In the genomic region with DNA sequence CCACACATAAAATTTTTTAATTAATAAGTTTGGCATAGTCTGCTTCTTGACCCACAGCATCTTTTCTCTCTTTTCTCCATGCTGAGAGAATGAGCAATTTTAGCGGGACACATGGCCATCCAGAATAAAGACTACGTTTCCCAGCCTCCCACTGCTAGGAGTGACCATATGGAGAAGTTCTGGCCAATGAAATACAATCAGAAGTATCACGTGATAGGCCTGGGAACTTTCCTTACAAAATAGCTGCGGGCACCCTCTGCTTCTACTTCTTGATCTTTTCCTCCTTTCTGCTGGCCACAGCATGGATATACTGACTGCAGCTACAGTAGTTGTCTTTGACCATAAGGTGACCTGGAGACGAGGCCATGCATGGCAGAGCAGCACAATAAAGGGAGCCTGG, we compare ENCODE assay signal across 1 cellular context.
TF ChIP-seq lines count a peak whose summit lies in the region.

No MANE protein-coding gene starts in this region.

TF ChIP-seq in HepG2, 621 proteins besides CTCF, POLR2A, EP300 and RAD21 (continued from another document):
- TF ChIP-seq, protein P1, sequence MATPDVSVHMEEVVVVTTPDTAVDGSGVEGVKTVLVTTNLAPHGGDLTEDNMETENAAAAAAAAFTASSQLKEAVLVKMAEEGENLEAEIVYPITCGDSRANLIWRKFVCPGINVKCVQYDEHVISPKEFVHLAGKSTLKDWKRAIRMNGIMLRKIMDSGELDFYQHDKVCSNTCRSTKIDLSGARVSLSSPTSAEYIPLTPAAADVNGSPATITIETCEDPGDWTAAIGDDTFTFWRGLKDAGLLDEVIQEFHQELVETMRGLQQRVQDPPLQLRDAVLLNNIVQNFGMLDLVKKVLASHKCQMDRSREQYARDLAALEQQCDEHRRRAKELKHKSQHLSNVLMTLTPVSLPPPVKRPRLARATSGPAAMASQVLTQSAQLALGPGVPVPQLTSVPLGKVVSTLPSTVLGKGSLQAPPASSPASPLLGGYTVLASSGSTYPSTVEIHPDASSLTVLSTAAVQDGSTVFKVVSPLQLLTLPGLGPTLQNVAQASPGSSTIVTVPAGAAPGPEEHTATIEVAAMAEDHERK (CRISPR knock-in tag; IDR thresholded peaks at IDR 0.05; ENCODE audit: low read depth) = no peak
- no peak for TF ChIP-seq ZNF850 (CRISPR knock-in tag; conservative IDR thresholded peaks at IDR 0.05)
- no peak for TF ChIP-seq ZNF296 (CRISPR knock-in tag; conservative IDR thresholded peaks at IDR 0.05)
- no peak for TF ChIP-seq ZNF644 (CRISPR knock-in tag; IDR thresholded peaks at IDR 0.05; ENCODE audit: low read depth)
- no peak for TF ChIP-seq AHR (CRISPR knock-in tag; IDR thresholded peaks at IDR 0.05)
- no peak for TF ChIP-seq ZNF292 (CRISPR knock-in tag; IDR thresholded peaks at IDR 0.05; ENCODE audit: borderline replicate concordance, low read depth)
- no peak for TF ChIP-seq CCAR2 (optimal IDR thresholded peaks at IDR 0.05; ENCODE audit: low read depth, low read length)
- TF ChIP-seq ZNF329 (CRISPR knock-in tag; IDR thresholded peaks at IDR 0.05; ENCODE audit: low read depth) = no peak
- TF ChIP-seq ZNF484 (CRISPR knock-in tag; IDR thresholded peaks at IDR 0.05; ENCODE audit: borderline replicate concordance, low read depth) = no peak
- TF ChIP-seq, protein P2, sequence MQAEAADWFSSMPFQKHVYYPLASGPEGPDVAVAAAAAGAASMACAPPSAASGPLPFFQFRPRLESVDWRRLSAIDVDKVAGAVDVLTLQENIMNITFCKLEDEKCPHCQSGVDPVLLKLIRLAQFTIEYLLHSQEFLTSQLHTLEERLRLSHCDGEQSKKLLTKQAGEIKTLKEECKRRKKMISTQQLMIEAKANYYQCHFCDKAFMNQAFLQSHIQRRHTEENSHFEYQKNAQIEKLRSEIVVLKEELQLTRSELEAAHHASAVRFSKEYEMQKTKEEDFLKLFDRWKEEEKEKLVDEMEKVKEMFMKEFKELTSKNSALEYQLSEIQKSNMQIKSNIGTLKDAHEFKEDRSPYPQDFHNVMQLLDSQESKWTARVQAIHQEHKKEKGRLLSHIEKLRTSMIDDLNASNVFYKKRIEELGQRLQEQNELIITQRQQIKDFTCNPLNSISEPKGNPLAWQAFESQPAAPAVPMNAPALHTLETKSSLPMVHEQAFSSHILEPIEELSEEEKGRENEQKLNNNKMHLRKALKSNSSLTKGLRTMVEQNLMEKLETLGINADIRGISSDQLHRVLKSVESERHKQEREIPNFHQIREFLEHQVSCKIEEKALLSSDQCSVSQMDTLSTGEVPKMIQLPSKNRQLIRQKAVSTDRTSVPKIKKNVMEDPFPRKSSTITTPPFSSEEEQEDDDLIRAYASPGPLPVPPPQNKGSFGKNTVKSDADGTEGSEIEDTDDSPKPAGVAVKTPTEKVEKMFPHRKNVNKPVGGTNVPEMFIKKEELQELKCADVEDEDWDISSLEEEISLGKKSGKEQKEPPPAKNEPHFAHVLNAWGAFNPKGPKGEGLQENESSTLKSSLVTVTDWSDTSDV (CRISPR knock-in tag; IDR thresholded peaks at IDR 0.05) = no peak
- no peak for TF ChIP-seq HCFC1 (IDR thresholded peaks at IDR 0.05; ENCODE audit: low read depth, low read length)
- peak; percentile 40; the same call in 1 of the 2 replicates for TF ChIP-seq RAD51 (IDR thresholded peaks at IDR 0.05; ENCODE audit: borderline replicate concordance)
